2 cellular contexts compared by ENCODE assay signal in the genomic region with DNA sequence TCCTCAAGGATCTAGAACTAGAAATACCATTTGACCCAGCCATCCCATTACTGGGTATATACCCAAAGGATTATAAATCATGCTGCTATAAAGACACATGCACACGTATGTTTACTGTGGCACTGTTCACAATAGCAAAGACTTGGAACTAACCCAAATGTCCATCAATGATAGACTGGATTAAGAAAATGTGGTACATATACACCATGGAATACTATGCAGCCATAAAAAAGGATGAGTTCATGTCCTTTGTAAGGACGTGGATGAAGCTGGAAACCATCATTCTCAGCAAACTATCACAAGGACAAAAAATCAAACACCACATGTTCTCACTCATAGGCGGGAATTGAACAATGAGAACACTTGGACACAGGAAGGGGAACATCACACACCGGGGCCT. TPM values are rescaled to one million over a fixed set of nuclear protein-coding genes. Genes with fewer than 3 reads are reported as not detected.
"Had no signal": no experiment of that assay in that cellular context is flagged by ENCODE, and none has a peak within 500 bp of the region (broad histone marks: within the 10 kb centered on the region; RNA-seq: fewer than 3 reads in every experiment).

No MANE protein-coding gene starts in this region.

RNA-seq across cellular contexts. Expression of a gene that starts 39.6 kb away (rescaled TPM):
- total RNA-seq: RPMI7951, SJSA1 had no signal
